Comparison of ENCODE assay signal across 21 cellular contexts in genomic region chr4:29553842-29554241, GRCh38.
DNase-seq lines count a peak whose midpoint lies in the region; ATAC-seq and TF ChIP-seq lines count a peak whose summit lies in the region.
"Had no signal": no experiment of that assay in that cellular context is flagged by ENCODE, and none has a peak within 500 bp of the region (broad histone marks: within the 10 kb centered on the region; RNA-seq: fewer than 3 reads in every experiment).

No MANE protein-coding gene starts in this region.

- no peak overlapping the region for H3K27ac ChIP-seq in mammary epithelial cell (ENCODE audit: insufficient read depth, low read depth, low read length)
- H3K27ac ChIP-seq: ascending aorta, PC-9, psoas muscle, thyroid gland had no signal

- no peak overlapping the region for H3K4me3 Mint-ChIP-seq in Calu3 (ENCODE audit: low read depth, unreplicated experiment)
- H3K4me3 Mint-ChIP-seq: stimulated activated effector memory CD8-positive, alpha-beta T cell treated with anti-CD3 and anti-CD28 coated beads, Interleukin-12 subunit alpha, Interleukin-12 subunit beta, amount 100 ng/mL, for 72 hours had no signal

- no peak overlapping the region for H3K27ac Mint-ChIP-seq in Calu3 (ENCODE audit: unreplicated experiment)
- H3K27ac Mint-ChIP-seq: stimulated activated effector memory CD8-positive, alpha-beta T cell treated with anti-CD3 and anti-CD28 coated beads, Interleukin-12 subunit alpha, Interleukin-12 subunit beta, amount 100 ng/mL, for 72 hours had no signal

- H4K20me1 ChIP-seq in mammary epithelial cell (ENCODE audit: insufficient read depth, low read length), result no peaks in the 10 kb centered on the region

- CTCF ChIA-PET in mammary epithelial cell (lab: Charles Lee; ENCODE audit: low non-redundant PET) (no interaction called here), Calu3 (lab: Charles Lee) (no interaction called here)

- TF ChIP-seq CTCF in mammary epithelial cell (conservative IDR thresholded peaks at IDR 0.05 in 1 of 2, IDR thresholded peaks at IDR 0.05 in 1 of 2; ENCODE audit: extremely low read depth in 1 of 2, insufficient read depth in 1 of 2, low read depth in 1 of 2, low read length in 2 of 2) (no peak), Calu3 (IDR thresholded peaks at IDR 0.05; ENCODE audit: unreplicated experiment) (no peak)

- H3K27me3 ChIP-seq in mammary epithelial cell (ENCODE audit: insufficient read depth, low read length), result no peaks in the 10 kb centered on the region
- H3K27me3 ChIP-seq: ascending aorta, thyroid gland had no signal

- no peak overlapping the region for H3K9ac ChIP-seq in mammary epithelial cell (ENCODE audit: insufficient read depth, low read length)

- dilution Hi-C loops in mammary epithelial cell (cut with HindIII; ENCODE audit: low sequenced_read_pairs), result no loop called here

- no peaks in the 10 kb centered on the region for H3K4me1 Mint-ChIP-seq in Calu3 (ENCODE audit: low read depth, unreplicated experiment)
- H3K4me1 Mint-ChIP-seq: stimulated activated effector memory CD8-positive, alpha-beta T cell treated with anti-CD3 and anti-CD28 coated beads, Interleukin-12 subunit alpha, Interleukin-12 subunit beta, amount 100 ng/mL, for 72 hours had no signal

- H3K36me3 ChIP-seq in mammary epithelial cell (ENCODE audit: insufficient read depth, low read length), result no peaks in the 10 kb centered on the region
- H3K36me3 ChIP-seq: ascending aorta, thyroid gland had no signal

- H3K9me3 Mint-ChIP-seq in Calu3 (ENCODE audit: low read depth, unreplicated experiment), result peaks cover 14% of the 10 kb centered on the region

- H3K9me3 ChIP-seq in mammary epithelial cell (replicated peaks; ENCODE audit: insufficient read depth, low read length), result no peaks in the 10 kb centered on the region
- H3K9me3 ChIP-seq: ascending aorta, psoas muscle, thyroid gland had no signal

- H3K36me3 Mint-ChIP-seq in Calu3 (ENCODE audit: insufficient read depth, unreplicated experiment), result no peaks in the 10 kb centered on the region
- H3K36me3 Mint-ChIP-seq: stimulated activated effector memory CD8-positive, alpha-beta T cell treated with anti-CD3 and anti-CD28 coated beads, Interleukin-12 subunit alpha, Interleukin-12 subunit beta, amount 100 ng/mL, for 72 hours had no signal

- no peak overlapping the region for H3K4me3 ChIP-seq in mammary epithelial cell (replicated peaks in 1 of 3; ENCODE audit: insufficient read depth in 1 of 3, low read depth in 2 of 3, low read length in 3 of 3)
- H3K4me3 ChIP-seq: ascending aorta, PC-9, psoas muscle, thyroid gland had no signal

- ATAC-seq in HG03521 (IDR thresholded peaks at IDR 0.05; ENCODE audit: unreplicated experiment), result no peak
- ATAC-seq: psoas muscle; SK-N-SH treated with all-trans-retinoic acid at 6 μM for 48 hours; stimulated activated effector memory CD8-positive, alpha-beta T cell treated with anti-CD3 and anti-CD28 coated beads, Interleukin-12 subunit alpha, Interleukin-12 subunit beta, amount 100 ng/mL, for 72 hours had no signal

- WGBS in mammary epithelial cell (ENCODE audit: low coverage, missing lambda C conversion rate), result 0% methylated on average over 1 of the region's 1 CpG

- intact Hi-C loops in mammary epithelial cell (cut with micrococcal nuclease), result no loop called here
- intact Hi-C loops in Calu3 (cut with micrococcal nuclease; ENCODE audit: unreplicated experiment), result no loop called here

- DNase-seq in H4 (ENCODE audit: low spot score) (peak; percentile 41), NCI-H1048 (lab: John Stamatoyannopoulos, UW) (peak; percentile 20), mammary epithelial cell (peak; percentile 23), myocyte (ENCODE audit: low read depth) (peak; percentile 6), NCI-H1694 (lab: John Stamatoyannopoulos, UW) (no peak), Calu3 (no peak), NCI-H748 treated with DMSO at 0.1 percent for 48 hours (lab: John Stamatoyannopoulos, UW) (no peak)
- DNase-seq: activated CD4-positive, alpha-beta T cell treated with anti-CD3 and anti-CD28 coated beads for 4 hours; activated CD8-positive, alpha-beta memory T cell treated with anti-CD3 and anti-CD28 coated beads, Interleukin-2, amount 50 U/mL, for 4 hours; cortex of kidney; GOT3; mesenchymal stem cell; NCI-H1694 treated with DMSO at 0.1 percent for 48 hours; NCI-H510A treated with DMSO at 0.1 percent for 48 hours; PC-9; psoas muscle; thyroid gland had no signal

- H3K27me3 Mint-ChIP-seq in Calu3 (ENCODE audit: unreplicated experiment), result no peaks in the 10 kb centered on the region

- in situ Hi-C loops in mammary epithelial cell (cut with MboI; ENCODE audit: low sequenced_read_pairs in 2 of 2), result no loop called here

- no peak overlapping the region for H2AFZ ChIP-seq in mammary epithelial cell (ENCODE audit: low read depth, low read length)
- H2AFZ ChIP-seq: PC-9 had no signal

- no TSS peak for BruUV-seq in mammary epithelial cell (replicated peaks; lab: Mats Ljungman, UMichigan)
- BruUV-seq in Calu3 (replicated peaks; lab: Mats Ljungman, UMichigan), result no TSS peak

- no peaks in the 10 kb centered on the region for H3K79me2 ChIP-seq in mammary epithelial cell (ENCODE audit: insufficient read depth, low read length)

- H3K4me2 ChIP-seq in mammary epithelial cell (ENCODE audit: insufficient read depth, low read depth, low read length), result no peak overlapping the region
- H3K4me2 ChIP-seq: PC-9 had no signal

- H3K4me1 ChIP-seq in mammary epithelial cell (ENCODE audit: insufficient read depth, low read length), result no peaks in the 10 kb centered on the region
- H3K4me1 ChIP-seq: ascending aorta, psoas muscle, thyroid gland had no signal

Comparison
In these comparisons a context has a peak if more than half of its experiments do, and no peak if none do; other contexts are left out.
1. DNase-seq: peak in H4 (single experiment), NCI-H1048 (single experiment), mammary epithelial cell (single experiment) and myocyte (single experiment); none in NCI-H1694 (single experiment), Calu3 (single experiment) and NCI-H748 treated with DMSO at 0.1 percent for 48 hours (single experiment).